Comparison of ENCODE assay signal across 7 cellular contexts in genomic region chr12:103924761-103925641, GRCh38. TPM values are rescaled to one million over a fixed set of nuclear protein-coding genes. Genes with fewer than 3 reads are reported as not detected.
DNase-seq lines count a peak whose midpoint lies in the region; ATAC-seq lines count a peak whose summit lies in the region.

No MANE protein-coding gene starts in this region.

- H3K18ac ChIP-seq in trophoblast cell (ENCODE audit: low read length): no peak overlapping the region

- H3K36me3 ChIP-seq in trophoblast cell (ENCODE audit: control insufficient read depth in 1 of 2, insufficient read depth in 2 of 2, low read length in 2 of 2): no peaks in the 10 kb centered on the region

- no peak overlapping the region for H3K27ac ChIP-seq in trophoblast cell (ENCODE audit: low read depth, low read length)

- H3K36me3 Mint-ChIP-seq in activated naive CD4-positive, alpha-beta T cell treated with anti-CD3 and anti-CD28 coated beads, Interleukin-2, amount 50 U/mL, for 24 hours: no peaks in the 10 kb centered on the region

- peak; percentile 37 for ATAC-seq in GM18511 (IDR thresholded peaks at IDR 0.05; ENCODE audit: unreplicated experiment)

- peak overlapping the region; percentile 83 for H3K27ac Mint-ChIP-seq in activated naive CD4-positive, alpha-beta T cell treated with anti-CD3 and anti-CD28 coated beads, Interleukin-2, amount 50 U/mL, for 24 hours

- H3K4me1 ChIP-seq in trophoblast cell (ENCODE audit: control insufficient read depth in 1 of 2, insufficient read depth in 2 of 2, low read length in 2 of 2): no peaks in the 10 kb centered on the region

- H2AK5ac ChIP-seq in trophoblast cell (ENCODE audit: low read length): no peak overlapping the region

- H2BK12ac ChIP-seq in trophoblast cell (ENCODE audit: low read length): no peak overlapping the region

- H3K79me2 ChIP-seq in trophoblast cell (ENCODE audit: control insufficient read depth, insufficient read depth, low read length, poor library complexity): peaks cover 2% of the 10 kb centered on the region

- no peak overlapping the region for H3K14ac ChIP-seq in trophoblast cell (ENCODE audit: low read length)

- no peak overlapping the region for H4K91ac ChIP-seq in trophoblast cell (ENCODE audit: low read depth, low read length)

- no peaks in the 10 kb centered on the region for H3K27me3 Mint-ChIP-seq in activated naive CD4-positive, alpha-beta T cell treated with anti-CD3 and anti-CD28 coated beads, Interleukin-2, amount 50 U/mL, for 24 hours

- H3K9me3 ChIP-seq in trophoblast cell (ENCODE audit: insufficient read depth, low read depth, low read length): no peaks in the 10 kb centered on the region

- H3K4me3 Mint-ChIP-seq in activated naive CD4-positive, alpha-beta T cell treated with anti-CD3 and anti-CD28 coated beads, Interleukin-2, amount 50 U/mL, for 24 hours: peak overlapping the region; percentile 60

- H2BK120ac ChIP-seq in trophoblast cell (ENCODE audit: insufficient read depth, low read length, poor library complexity): no peak overlapping the region

- H3K4ac ChIP-seq in trophoblast cell (ENCODE audit: low read depth, low read length): no peak overlapping the region

- H4K12ac ChIP-seq in trophoblast cell (ENCODE audit: low read depth, low read length): no peak overlapping the region

- H2BK5ac ChIP-seq in trophoblast cell (ENCODE audit: low read depth, low read length, poor library complexity): no peak overlapping the region

- peaks cover 6% of the 10 kb centered on the region for H3K79me1 ChIP-seq in trophoblast cell (ENCODE audit: low read length)

- H3K4me3 ChIP-seq in trophoblast cell (ENCODE audit: low read depth, low read length): no peak overlapping the region

- H3K4me1 Mint-ChIP-seq in activated naive CD4-positive, alpha-beta T cell treated with anti-CD3 and anti-CD28 coated beads, Interleukin-2, amount 50 U/mL, for 24 hours: peaks cover 27% of the 10 kb centered on the region

- H3K4me2 ChIP-seq in trophoblast cell (ENCODE audit: low read length): no peak overlapping the region

- no peak overlapping the region for H3K9ac ChIP-seq in trophoblast cell (ENCODE audit: low read length)

- no peak overlapping the region for H2AFZ ChIP-seq in trophoblast cell (ENCODE audit: insufficient read depth, low read length, poor library complexity)

- no peak overlapping the region for H4K8ac ChIP-seq in trophoblast cell (ENCODE audit: low read depth, low read length)

- H3K27me3 ChIP-seq in trophoblast cell (ENCODE audit: insufficient read depth, low read length): no peaks in the 10 kb centered on the region

- H3K23ac ChIP-seq in trophoblast cell (ENCODE audit: low read length): no peak overlapping the region

- peak; percentile 81 for DNase-seq in HCEC 1CT
- peak; percentile 83 for DNase-seq in NCI-H146 treated with DMSO at 0.1 percent for 48 hours (lab: John Stamatoyannopoulos, UW; ENCODE audit: unreplicated experiment)
- DNase-seq in stimulated activated CD4-positive, alpha-beta T cell treated with anti-CD3 and anti-CD28 coated beads, Interleukin-2, amount 100 ng/mL, for 4 hours (ENCODE audit: low read depth): peak; percentile 14
- no peak for DNase-seq in trophoblast cell
- DNase-seq in HT-29 (ENCODE audit: low spot score): no peak

- H3K9me3 Mint-ChIP-seq in activated naive CD4-positive, alpha-beta T cell treated with anti-CD3 and anti-CD28 coated beads, Interleukin-2, amount 50 U/mL, for 24 hours: no peaks in the 10 kb centered on the region

- no CpG with 5 or more reads among the region's 9 CpGs for WGBS in trophoblast cell (ENCODE audit: extremely low coverage, insufficient coverage, insufficient read length)

RNA-seq across cellular contexts. Expression of gene HSP90B1, which starts 5.2 kb away (rescaled TPM):
- 923 and 954 TPM in 2 replicates for polyA plus RNA-seq in trophoblast cell (2013)
- 202 and 209 TPM in 2 replicates for total RNA-seq in HT-29 (2014; rRNA removed; shearing (Covaris generic))

RNA-seq across cellular contexts. Expression of gene TDG, which starts 40.7 kb away (rescaled TPM):
- 61.8 and 64.6 TPM in 2 replicates for polyA plus RNA-seq in trophoblast cell (2013)
- total RNA-seq in HT-29 (2014; rRNA removed; shearing (Covaris generic)): 28.8 and 32.0 TPM in 2 replicates

Comparison
In these comparisons a context has a peak if more than half of its experiments do, and no peak if none do; other contexts are left out.
1. DNase-seq: peak in HCEC 1CT (single experiment), NCI-H146 treated with DMSO at 0.1 percent for 48 hours (single experiment) and stimulated activated CD4-positive, alpha-beta T cell treated with anti-CD3 and anti-CD28 coated beads, Interleukin-2, amount 100 ng/mL, for 4 hours (single experiment); none in trophoblast cell (0 of 2) and HT-29 (single experiment).